16 cellular contexts compared by ENCODE assay signal in the genomic region with DNA sequence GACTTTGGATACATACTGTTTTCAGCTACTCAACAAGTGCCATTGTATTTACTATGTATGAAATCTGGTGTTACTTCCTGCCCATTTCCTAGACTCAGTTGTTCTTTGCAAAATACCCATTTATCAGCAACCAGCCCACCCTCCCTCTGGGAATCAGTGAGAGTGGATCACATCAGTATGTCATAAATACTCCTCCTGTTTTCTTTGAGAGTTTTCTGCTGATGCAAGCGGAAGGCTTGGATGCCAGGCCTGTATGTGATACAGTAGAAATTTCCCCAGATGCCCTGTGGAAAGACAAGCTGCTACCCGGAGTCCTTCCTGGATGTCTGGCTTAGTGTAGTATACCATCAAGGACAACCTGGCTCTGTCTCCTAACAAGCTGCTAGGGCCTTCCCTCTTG. TPM values are rescaled to one million over a fixed set of nuclear protein-coding genes. Genes with fewer than 3 reads are reported as not detected.
DNase-seq lines count a peak whose midpoint lies in the region; ATAC-seq and TF ChIP-seq lines count a peak whose summit lies in the region.
"Had no signal": no experiment of that assay in that cellular context is flagged by ENCODE, and none has a peak within 500 bp of the region (broad histone marks: within the 10 kb centered on the region; RNA-seq: fewer than 3 reads in every experiment).

No MANE protein-coding gene starts in this region.

- no peak overlapping the region for H3K4me3 ChIP-seq in DND-41 (ENCODE audit: low read depth in 1 of 2, low read length in 2 of 2)
- H3K4me3 ChIP-seq: coronary artery, right atrium auricular region, tibial artery had no signal

- peaks cover 61% of the 10 kb centered on the region for H3K4me1 Mint-ChIP-seq in activated T-helper 1 cell treated with anti-CD3 and anti-CD28 coated beads, Interleukin-12 subunit alpha, Interleukin-12 subunit beta, Interleukin-2, Interleukin-4 antibody, amounts not matched to agents 30 ng/mL and 10 ng/mL and 1 ng/mL, durations not matched to agents 14 hours and 24 hours and 36 hours (ENCODE audit: low read depth)
- peaks cover 51 to 53% of the 10 kb centered on the region in 2 donors for H3K4me1 Mint-ChIP-seq in natural killer cell
- H3K4me1 Mint-ChIP-seq: nephron progenitor cell had no signal

- peaks cover 25% of the 10 kb centered on the region for H3K79me2 ChIP-seq in DND-41 (ENCODE audit: insufficient read depth, low read length)

- H3K36me3 Mint-ChIP-seq in activated T-helper 1 cell treated with anti-CD3 and anti-CD28 coated beads, Interleukin-12 subunit alpha, Interleukin-12 subunit beta, Interleukin-2, Interleukin-4 antibody, amounts not matched to agents 30 ng/mL and 10 ng/mL and 1 ng/mL, durations not matched to agents 14 hours and 24 hours and 36 hours (ENCODE audit: low read depth): peaks cover 22% of the 10 kb centered on the region
- H3K36me3 Mint-ChIP-seq in natural killer cell: peaks cover 8% of the 10 kb centered on the region

- peaks cover 14% of the 10 kb centered on the region for H3K9me3 Mint-ChIP-seq in activated T-helper 1 cell treated with anti-CD3 and anti-CD28 coated beads, Interleukin-12 subunit alpha, Interleukin-12 subunit beta, Interleukin-2, Interleukin-4 antibody, amounts not matched to agents 30 ng/mL and 10 ng/mL and 1 ng/mL, durations not matched to agents 14 hours and 24 hours and 36 hours
- peaks cover 0 to 4% of the 10 kb centered on the region in 2 donors for H3K9me3 Mint-ChIP-seq in natural killer cell
- H3K9me3 Mint-ChIP-seq: nephron progenitor cell had no signal

- intact Hi-C loops in activated T-helper 1 cell treated with anti-CD3 and anti-CD28 coated beads, Interleukin-12 subunit alpha, Interleukin-12 subunit beta, Interleukin-2, Interleukin-4 antibody, amounts not matched to agents 30 ng/mL and 10 ng/mL and 1 ng/mL, durations not matched to agents 14 hours and 24 hours and 36 hours (cut with micrococcal nuclease): loop anchor here (5.0 kb wide), 2 partner anchors 169 to 479 kb away; a partner anchor contains a TSS
- intact Hi-C loops in natural killer cell (cut with micrococcal nuclease): loop anchor here (5.0 kb wide), 1 partner anchor 114 kb away; no protein-coding TSS in a partner anchor

- TF ChIP-seq CTCF in DND-41 (IDR thresholded peaks at IDR 0.05; ENCODE audit: borderline replicate concordance, extremely low read depth, low read length, poor library complexity, severe bottlenecking) (no peak), natural killer cell (IDR thresholded peaks at IDR 0.05) (no peak)

- DNase-seq in DND-41 (no peak), natural killer cell (no peak), GF-D8 (lab: John Stamatoyannopoulos, UW) (no peak), superior temporal gyrus (ENCODE audit: extremely low spot score) (no peak)
- no peak for DNase-seq in activated T-helper 1 cell treated with anti-CD3 and anti-CD28 coated beads, Interleukin-12 subunit alpha, Interleukin-12 subunit beta, Interleukin-2, Interleukin-4 antibody, amounts not matched to agents 30 ng/mL and 10 ng/mL and 1 ng/mL, durations not matched to agents 14 hours and 24 hours and 36 hours (ENCODE audit: low spot score)
- DNase-seq: C1 segment of cervical spinal cord, NCI-H187, NCI-H510A, nephron progenitor cell, PC-3, tibial artery had no signal

- peaks cover 34% of the 10 kb centered on the region for H3K4me1 ChIP-seq in DND-41 (ENCODE audit: insufficient read depth, low read length)
- H3K4me1 ChIP-seq: right atrium auricular region, tibial artery had no signal

- no peak overlapping the region for H3K4me2 ChIP-seq in DND-41 (ENCODE audit: insufficient read depth, low read length)

- no peak overlapping the region for H3K9ac ChIP-seq in DND-41 (ENCODE audit: low read depth, low read length)

- no peaks in the 10 kb centered on the region for H3K27me3 Mint-ChIP-seq in activated T-helper 1 cell treated with anti-CD3 and anti-CD28 coated beads, Interleukin-12 subunit alpha, Interleukin-12 subunit beta, Interleukin-2, Interleukin-4 antibody, amounts not matched to agents 30 ng/mL and 10 ng/mL and 1 ng/mL, durations not matched to agents 14 hours and 24 hours and 36 hours (ENCODE audit: insufficient read depth)
- no peaks in the 10 kb centered on the region for H3K27me3 Mint-ChIP-seq in natural killer cell (ENCODE audit: low read depth in 2 of 2)

- peaks cover 3% of the 10 kb centered on the region for H3K9me3 ChIP-seq in DND-41 (ENCODE audit: insufficient read depth, low read length, severe bottlenecking)
- peaks cover 14% of the 10 kb centered on the region for H3K9me3 ChIP-seq in KOPT-K1 (ENCODE audit: insufficient read depth, low read length, poor library complexity, severe bottlenecking)
- H3K9me3 ChIP-seq: right atrium auricular region, tibial artery had no signal

- H2AFZ ChIP-seq in DND-41 (ENCODE audit: low read depth, low read length): peak overlapping the region; percentile 1; the same call in 1 of the 2 replicates

- H3K36me3 ChIP-seq in DND-41 (ENCODE audit: insufficient read depth, low read length) (no peaks in the 10 kb centered on the region), KOPT-K1 (ENCODE audit: insufficient read depth, low read length) (no peaks in the 10 kb centered on the region)
- H3K36me3 ChIP-seq: right atrium auricular region, tibial artery had no signal

- peak overlapping the region; percentile 90 for H3K27ac Mint-ChIP-seq in activated T-helper 1 cell treated with anti-CD3 and anti-CD28 coated beads, Interleukin-12 subunit alpha, Interleukin-12 subunit beta, Interleukin-2, Interleukin-4 antibody, amounts not matched to agents 30 ng/mL and 10 ng/mL and 1 ng/mL, durations not matched to agents 14 hours and 24 hours and 36 hours
- peak overlapping the region; percentile 90 to 94 for H3K27ac Mint-ChIP-seq in natural killer cell
- H3K27ac Mint-ChIP-seq: nephron progenitor cell had no signal

- no peaks in the 10 kb centered on the region for H3K27me3 ChIP-seq in DND-41 (ENCODE audit: insufficient read depth, low read length, poor library complexity)
- H3K27me3 ChIP-seq: right atrium auricular region, tibial artery had no signal

- peak overlapping the region; percentile 55 for H3K4me3 Mint-ChIP-seq in activated T-helper 1 cell treated with anti-CD3 and anti-CD28 coated beads, Interleukin-12 subunit alpha, Interleukin-12 subunit beta, Interleukin-2, Interleukin-4 antibody, amounts not matched to agents 30 ng/mL and 10 ng/mL and 1 ng/mL, durations not matched to agents 14 hours and 24 hours and 36 hours
- peak overlapping the region; percentile 72 for H3K4me3 Mint-ChIP-seq in natural killer cell
- H3K4me3 Mint-ChIP-seq: nephron progenitor cell had no signal

- H4K20me1 ChIP-seq in DND-41 (ENCODE audit: insufficient read depth, low read length): no peaks in the 10 kb centered on the region

- no peak overlapping the region for H3K27ac ChIP-seq in DND-41 (ENCODE audit: low read length)
- peak overlapping the region; percentile 89 for H3K27ac ChIP-seq in KOPT-K1 (ENCODE audit: low read depth, low read length, poor library complexity, severe bottlenecking)
- H3K27ac ChIP-seq: coronary artery, right atrium auricular region, tibial artery had no signal

- no peak for ATAC-seq in DND-41 (ENCODE audit: insufficient read depth, low read depth)
- ATAC-seq in natural killer cell: no peak
- ATAC-seq in GM21717 (IDR thresholded peaks at IDR 0.05; ENCODE audit: unreplicated experiment): no peak
- ATAC-seq: PC-3 had no signal

RNA-seq across cellular contexts. Expression of a gene that starts 2.4 kb away (rescaled TPM):
- 512 and 516 TPM in 2 replicates for total RNA-seq in activated T-helper 1 cell treated with anti-CD3 and anti-CD28 coated beads, Interleukin-12 subunit alpha, Interleukin-12 subunit beta, Interleukin-2, Interleukin-4 antibody, amounts not matched to agents 30 ng/mL and 10 ng/mL and 1 ng/mL, durations not matched to agents 14 hours and 24 hours and 36 hours
- 1,000 to 10,000 TPM; 1,142 to 1,334 (median 1,200) TPM for total RNA-seq in natural killer cell
- total RNA-seq: lung microvascular endothelial cell had no signal
